ENCODE assay signal across 8 cellular contexts in genomic region chr19:6516659-6517291, GRCh38. TPM values are rescaled to one million over a fixed set of nuclear protein-coding genes. Genes with fewer than 3 reads are reported as not detected.
DNase-seq lines count a peak whose midpoint lies in the region; ATAC-seq lines count a peak whose summit lies in the region.

No MANE protein-coding gene starts in this region.

- H3K9ac ChIP-seq in SK-N-MC (ENCODE audit: insufficient read length) = peak overlapping the region; percentile 69

- no peaks in the 10 kb centered on the region for H3K9me3 ChIP-seq in SK-N-MC (ENCODE audit: low read depth, low read length)

- no peaks in the 10 kb centered on the region for H3K36me3 ChIP-seq in SK-N-MC (ENCODE audit: insufficient read depth, low read length)

- ATAC-seq in GM21526 (IDR thresholded peaks at IDR 0.05; ENCODE audit: low FRiP score, unreplicated experiment) = peak; percentile 48

- H3K4me3 ChIP-seq in SK-N-MC = peak overlapping the region; percentile 93

- peak; percentile 32 for DNase-seq in COR-L47 (lab: John Stamatoyannopoulos, UW)
- peak; percentile 77 for DNase-seq in LHCN-M2 (ENCODE audit: low read depth)
- DNase-seq in SK-N-MC (ENCODE audit: low read depth, low spot score) = peak; percentile 37
- peak; percentile 94 for DNase-seq in activated naive CD4-positive, alpha-beta T cell treated with anti-CD3 and anti-CD28 coated beads, Interleukin-2, amount 50 U/mL, for 16 hours
- DNase-seq in glomerular visceral epithelial cell (ENCODE audit: extremely low spot score) = peak; percentile 92
- DNase-seq in occipital lobe (lab: John Stamatoyannopoulos, UW) = peak; percentile 86
- DNase-seq in substantia nigra (lab: John Stamatoyannopoulos, UW) = peak; percentile 24 to 97 (median 82)

- H3K27ac ChIP-seq in SK-N-MC (no peak overlapping the region; the same call in 1 of the 2 replicates), substantia nigra (ENCODE audit: low read depth, low read length, poor library complexity, severe bottlenecking) (peak overlapping the region; percentile 97)

RNA-seq across cellular contexts. Expression of gene TNFSF9, which starts 14.1 kb away (rescaled TPM):
- total RNA-seq in LHCN-M2 (2014; rRNA removed) = 1.3 and 1.7 TPM in 2 replicates
- 2.3 TPM for polyA plus RNA-seq in LHCN-M2 (2012)
- total RNA-seq in occipital lobe = 2.2 TPM

RNA-seq across cellular contexts. Expression of gene TUBB4A, which starts 14.7 kb away (rescaled TPM):
- not detected in 2 replicates for total RNA-seq in LHCN-M2 (2014; rRNA removed)
- polyA plus RNA-seq in LHCN-M2 (2012) = 0.02 TPM
- total RNA-seq in occipital lobe = 135 TPM

RNA-seq across cellular contexts. Expression of gene DENND1C, which starts 35.2 kb away (rescaled TPM):
- total RNA-seq in LHCN-M2 (2014; rRNA removed) (not detected in 2 replicates), occipital lobe (not detected)
- 0.05 TPM for polyA plus RNA-seq in LHCN-M2 (2012)

RNA-seq across cellular contexts. Expression of gene CRB3, which starts 52.7 kb away (rescaled TPM):
- not detected in 2 replicates for total RNA-seq in LHCN-M2 (2014; rRNA removed)
- polyA plus RNA-seq in LHCN-M2 (2012) = not detected
- not detected for total RNA-seq in occipital lobe

RNA-seq across cellular contexts. Expression of gene SLC25A23, which starts 57.2 kb away (rescaled TPM):
- total RNA-seq in LHCN-M2 (2014; rRNA removed) = 5.5 TPM in 2 replicates
- polyA plus RNA-seq in LHCN-M2 (2012) = 9.4 TPM
- total RNA-seq in occipital lobe = 42.6 TPM

Comparison
In these comparisons a context has a peak if more than half of its experiments do, and no peak if none do; other contexts are left out.
1. DNase-seq: peak in every context shown above with its lines; median percentile 94 in activated naive CD4-positive, alpha-beta T cell treated with anti-CD3 and anti-CD28 coated beads, Interleukin-2, amount 50 U/mL, for 16 hours; 92 in glomerular visceral epithelial cell; 86 in occipital lobe; 82 in substantia nigra; 77 in LHCN-M2; 37 in SK-N-MC; 32 in COR-L47.
2. RNA of gene TUBB4A, which starts 14.7 kb away (total RNA-seq): 135 TPM in occipital lobe (single experiment); not detected in LHCN-M2; every median in the first group is over 100 times any median in the second.